20 cellular contexts compared by ENCODE assay signal in genomic region chr15:79373068-79373467, GRCh38.
"Had no signal": no experiment of that assay in that cellular context is flagged by ENCODE, and none has a peak within 500 bp of the region (broad histone marks: within the 10 kb centered on the region; RNA-seq: fewer than 3 reads in every experiment).

No MANE protein-coding gene starts in this region.

- H3K9me3 Mint-ChIP-seq: activated naive CD4-positive, alpha-beta T cell treated with anti-CD3 and anti-CD28 coated beads, Interleukin-2, amount 50 U/mL, for 72 hours; activated T-helper 17 cell treated with anti-CD3 and anti-CD28 coated beads, Interleukin-2, amount 50 U/mL, for 72 hours; natural killer cell treated with Interleukin-12 subunit alpha and Interleukin-12 subunit beta and Interleukin-15 and Interleukin-18, amount 100 ng/mL, for 72 hours; stimulated activated naive CD8-positive, alpha-beta T cell treated with anti-CD3 and anti-CD28 coated beads, Interleukin-15, Interleukin-2, amounts not matched to agents 100 ng/mL and 50 ng/mL, for 24 hours; T-cell; T-helper 2 cell treated with Interferon-gamma antibody and Interleukin-4, amounts not matched to agents 5 μg/mL and 100 μg/mL, for 36 hours had no signal

- H3K27ac ChIP-seq: epithelial cell of prostate, left ventricle myocardium inferior, neutrophil, pancreas, psoas muscle, right atrium auricular region, tibial artery had no signal

- H3K4me3 ChIP-seq: left ventricle myocardium inferior, pancreas, psoas muscle, right atrium auricular region, tibial artery had no signal

- ATAC-seq: activated naive CD4-positive, alpha-beta T cell treated with anti-CD3 and anti-CD28 coated beads, Interleukin-2, amount 50 U/mL, for 72 hours; activated T-helper 17 cell treated with anti-CD3 and anti-CD28 coated beads, Interleukin-2, amount 50 U/mL, for 72 hours; natural killer cell treated with Interleukin-12 subunit alpha and Interleukin-12 subunit beta and Interleukin-15 and Interleukin-18, amount 100 ng/mL, for 72 hours; pancreas; psoas muscle; T-cell had no signal

- H3K27me3 Mint-ChIP-seq: activated T-helper 17 cell treated with anti-CD3 and anti-CD28 coated beads, Interleukin-2, amount 50 U/mL, for 72 hours; natural killer cell treated with Interleukin-12 subunit alpha and Interleukin-12 subunit beta and Interleukin-15 and Interleukin-18, amount 100 ng/mL, for 72 hours; stimulated activated naive CD8-positive, alpha-beta T cell treated with anti-CD3 and anti-CD28 coated beads, Interleukin-15, Interleukin-2, amounts not matched to agents 100 ng/mL and 50 ng/mL, for 24 hours; T-cell had no signal

- H3K4me1 ChIP-seq: left ventricle myocardium inferior, pancreas, psoas muscle had no signal

- H3K4me3 Mint-ChIP-seq: activated T-helper 17 cell treated with anti-CD3 and anti-CD28 coated beads, Interleukin-2, amount 50 U/mL, for 72 hours; natural killer cell treated with Interleukin-12 subunit alpha and Interleukin-12 subunit beta and Interleukin-15 and Interleukin-18, amount 100 ng/mL, for 72 hours; stimulated activated naive CD8-positive, alpha-beta T cell treated with anti-CD3 and anti-CD28 coated beads, Interleukin-15, Interleukin-2, amounts not matched to agents 100 ng/mL and 50 ng/mL, for 24 hours; T-cell; T-helper 2 cell treated with Interferon-gamma antibody and Interleukin-4, amounts not matched to agents 5 μg/mL and 100 μg/mL, for 36 hours had no signal

- H3K27ac Mint-ChIP-seq: activated naive CD4-positive, alpha-beta T cell treated with anti-CD3 and anti-CD28 coated beads, Interleukin-2, amount 50 U/mL, for 72 hours; activated T-helper 17 cell treated with anti-CD3 and anti-CD28 coated beads, Interleukin-2, amount 50 U/mL, for 72 hours; natural killer cell treated with Interleukin-12 subunit alpha and Interleukin-12 subunit beta and Interleukin-15 and Interleukin-18, amount 100 ng/mL, for 72 hours; stimulated activated naive CD8-positive, alpha-beta T cell treated with anti-CD3 and anti-CD28 coated beads, Interleukin-15, Interleukin-2, amounts not matched to agents 100 ng/mL and 50 ng/mL, for 24 hours; T-cell; T-helper 2 cell treated with Interferon-gamma antibody and Interleukin-4, amounts not matched to agents 5 μg/mL and 100 μg/mL, for 36 hours had no signal

- DNase-seq: activated T-cell treated with anti-CD3 and anti-CD28 coated beads, Interleukin-2, amount 50 U/mL, for 1 hour; cerebellar nuclear complex; cortex of kidney; kidney; left ventricle myocardium inferior; midbrain; pancreas; psoas muscle; stimulated activated CD4-positive, alpha-beta T cell treated with anti-CD3 and anti-CD28 coated beads, Interleukin-4, amount 100 ng/mL, for 4 hours; substantia nigra; T-cell; tibial artery had no signal

- H3K9me3 ChIP-seq: left ventricle myocardium inferior, neutrophil, pancreas, psoas muscle, right atrium auricular region, tibial artery had no signal

- H3K36me3 Mint-ChIP-seq: activated naive CD4-positive, alpha-beta T cell treated with anti-CD3 and anti-CD28 coated beads, Interleukin-2, amount 50 U/mL, for 72 hours; natural killer cell treated with Interleukin-12 subunit alpha and Interleukin-12 subunit beta and Interleukin-15 and Interleukin-18, amount 100 ng/mL, for 72 hours had no signal

- H3K27me3 ChIP-seq: neutrophil, pancreas, right atrium auricular region, tibial artery had no signal

- H3K36me3 ChIP-seq: left ventricle myocardium inferior, neutrophil, pancreas, right atrium auricular region, tibial artery had no signal

- H3K4me1 Mint-ChIP-seq: activated T-helper 17 cell treated with anti-CD3 and anti-CD28 coated beads, Interleukin-2, amount 50 U/mL, for 72 hours; T-cell had no signal
